In the genomic region with DNA sequence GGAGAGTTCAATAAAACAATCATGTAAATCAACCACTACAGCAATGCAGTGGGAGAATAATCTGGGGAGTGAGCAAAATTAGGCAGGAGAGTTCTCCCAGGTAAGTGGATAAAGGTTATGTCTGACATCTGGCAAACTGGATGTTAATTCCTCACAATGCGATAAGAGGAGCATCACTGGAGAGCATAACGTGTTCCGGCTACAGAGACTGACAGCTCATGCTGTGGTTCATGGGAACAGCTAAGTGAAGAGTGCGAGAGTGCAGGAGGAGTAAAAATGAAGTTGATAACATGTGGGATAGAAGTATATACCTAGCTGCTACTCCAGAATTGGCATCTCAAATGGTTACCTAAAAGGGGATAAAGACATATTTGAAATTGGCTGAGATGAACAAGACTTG, we compare ENCODE assay signal across 21 cellular contexts.
"Had no signal": no experiment of that assay in that cellular context is flagged by ENCODE, and none has a peak within 500 bp of the region (broad histone marks: within the 10 kb centered on the region; RNA-seq: fewer than 3 reads in every experiment).

No MANE protein-coding gene starts in this region.

- H3K27me3 ChIP-seq: adrenal gland had no signal

- DNase-seq: activated CD4-positive, alpha-beta T cell treated with anti-CD3 and anti-CD28 coated beads for 4 hours; activated CD8-positive, alpha-beta memory T cell treated with anti-CD3 and anti-CD28 coated beads, Interleukin-2, amount 50 U/mL, for 4 hours; activated CD8-positive, alpha-beta T cell treated with anti-CD3 and anti-CD28 coated beads for 36 hours; activated naive CD4-positive, alpha-beta T cell treated with anti-CD3 and anti-CD28 coated beads, Interleukin-2, amount 50 U/mL, for 16 hours; activated naive CD8-positive, alpha-beta T cell treated with anti-CD3 and anti-CD28 coated beads, Interleukin-2, amount 10 ng/mL, durations not matched to agents 7 days and 5 days; activated T-cell treated with anti-CD3 and anti-CD28 coated beads, Interleukin-2, amount 50 U/mL, for 72 hours; adrenal gland; cerebellar nuclear complex; Kasumi-1; KBM-7; NCI-H1092; NCI-H1417; NCI-H1930; NCI-H2171; NCI-H345; NCI-H510A; NCI-H526 treated with DMSO at 0.1 percent for 48 hours; PC-9; SW 1271 had no signal

- H3K4me3 ChIP-seq: adrenal gland, PC-9, SK-N-MC had no signal

- H3K4me1 ChIP-seq: adrenal gland had no signal

- H3K27ac ChIP-seq: adrenal gland, PC-9, SK-N-MC had no signal

- H3K36me3 ChIP-seq: adrenal gland had no signal

- ATAC-seq: activated CD4-positive, CD25-positive, alpha-beta regulatory T cell treated with anti-CD3 and anti-CD28 coated beads, Interleukin-2, amount 50 U/mL, for 24 hours; activated CD8-positive, alpha-beta T cell treated with anti-CD3 and anti-CD28 coated beads for 36 hours; activated T-cell treated with anti-CD3 and anti-CD28 coated beads, Interleukin-2, amount 50 U/mL, for 72 hours had no signal
